Comparison of ENCODE assay signal across 9 cellular contexts in the genomic region with DNA sequence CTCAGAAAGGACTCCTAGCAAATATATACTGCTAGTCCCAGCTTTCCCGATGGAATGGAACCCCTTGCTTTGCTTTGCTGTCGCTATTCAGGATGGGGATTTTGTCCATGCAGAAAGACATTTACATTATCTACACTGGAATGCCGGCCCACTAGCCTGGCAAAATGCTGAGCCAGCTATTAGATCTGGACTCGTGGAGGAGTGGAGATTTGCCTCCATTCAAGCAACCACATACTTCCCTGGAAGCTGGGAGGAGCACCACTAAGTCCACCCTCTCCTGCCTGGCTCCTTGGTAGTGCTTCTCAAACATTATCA. TPM values are rescaled to one million over a fixed set of nuclear protein-coding genes. Genes with fewer than 3 reads are reported as not detected.
A peak's percentile ranks its signal among the peaks of the same experiment; 100 is the strongest.
DNase-seq lines count a peak whose midpoint lies in the region; ATAC-seq and TF ChIP-seq lines count a peak whose summit lies in the region.
"Had no signal": no experiment of that assay in that cellular context is flagged by ENCODE, and none has a peak within 500 bp of the region (broad histone marks: within the 10 kb centered on the region; RNA-seq: fewer than 3 reads in every experiment).

No MANE protein-coding gene starts in this region.

- H3K4me3 ChIP-seq in PC-3 (ENCODE audit: low read length) (peak overlapping the region; percentile 73), endocrine pancreas (ENCODE audit: control insufficient read depth, insufficient read depth, low read length) (no peak overlapping the region)
- H3K4me3 ChIP-seq: mucosa of descending colon had no signal

- no TSS peak for BruUV-seq in PC-3 (replicated peaks; lab: Mats Ljungman, UMichigan)

- intact Hi-C loops in PC-3 (cut with micrococcal nuclease), result loop anchor here (1.0 kb wide), 1 partner anchor 47 kb away; no protein-coding TSS in a partner anchor

- H3K36me3 ChIP-seq in PC-3 (ENCODE audit: low read depth, low read length), result no peaks in the 10 kb centered on the region
- no peaks in the 10 kb centered on the region for H3K36me3 ChIP-seq in endocrine pancreas (ENCODE audit: control insufficient read depth, insufficient read depth, low read length)

- H3F3A ChIP-seq in PC-3 (ENCODE audit: low read length, unreplicated experiment), result no peaks in the 10 kb centered on the region

- no peak for TF ChIP-seq CTCF in PC-3 (conservative IDR thresholded peaks at IDR 0.05; ENCODE audit: low read depth, low read length)

- H3K4me1 ChIP-seq in PC-3 (ENCODE audit: insufficient read depth, low read length), result peaks cover 30% of the 10 kb centered on the region
- H3K4me1 ChIP-seq in endocrine pancreas (ENCODE audit: control insufficient read depth, insufficient read depth, low read length), result no peaks in the 10 kb centered on the region

- POLR2A ChIA-PET in PC-3 (lab: Charles Lee; ENCODE audit: unreplicated experiment), result no interaction called here

- CTCF ChIA-PET in PC-3 (lab: Charles Lee), result no interaction called here

- H3K9me3 ChIP-seq in PC-3 (ENCODE audit: low read length), result no peaks in the 10 kb centered on the region
- no peaks in the 10 kb centered on the region for H3K9me3 ChIP-seq in endocrine pancreas (ENCODE audit: control insufficient read depth, low read length)
- H3K9me3 ChIP-seq: mucosa of descending colon had no signal

- peak overlapping the region; percentile 69 for H3K9ac ChIP-seq in PC-3 (ENCODE audit: low read length)
- peak overlapping the region; percentile 24 for H3K9ac ChIP-seq in endocrine pancreas (ENCODE audit: control insufficient read depth, insufficient read depth, low read length)

- H3K36me3 Mint-ChIP-seq in stimulated activated effector memory CD8-positive, alpha-beta T cell treated with anti-CD3 and anti-CD28 coated beads, Interleukin-12 subunit alpha, Interleukin-12 subunit beta, amount 100 ng/mL, for 72 hours, result no peaks in the 10 kb centered on the region

- H3K4me1 Mint-ChIP-seq in stimulated activated effector memory CD8-positive, alpha-beta T cell treated with anti-CD3 and anti-CD28 coated beads, Interleukin-12 subunit alpha, Interleukin-12 subunit beta, amount 100 ng/mL, for 72 hours, result peaks cover 13% of the 10 kb centered on the region

- peak overlapping the region; percentile 97 for H3K4me2 ChIP-seq in PC-3 (ENCODE audit: low read length)

- H3K4me3 Mint-ChIP-seq in stimulated activated effector memory CD8-positive, alpha-beta T cell treated with anti-CD3 and anti-CD28 coated beads, Interleukin-12 subunit alpha, Interleukin-12 subunit beta, amount 100 ng/mL, for 72 hours, result peak overlapping the region; percentile 31

- H4K20me1 ChIP-seq in PC-3 (ENCODE audit: low read length), result no peaks in the 10 kb centered on the region

- peak; percentile 16 for DNase-seq in NCI-H2196 (lab: John Stamatoyannopoulos, UW; ENCODE audit: unreplicated experiment)
- no peak for DNase-seq in NCI-H2196 treated with DMSO at 0.1 percent for 48 hours (lab: John Stamatoyannopoulos, UW; ENCODE audit: unreplicated experiment)
- DNase-seq in PC-3, result peak; percentile 7
- no peak for DNase-seq in stimulated activated effector memory CD8-positive, alpha-beta T cell treated with anti-CD3 and anti-CD28 coated beads, Interleukin-12 subunit alpha, Interleukin-12 subunit beta, amount 100 ng/mL, for 72 hours (ENCODE audit: low spot score in 2 of 2)
- DNase-seq in activated CD4-positive, CD25-positive, alpha-beta regulatory T cell treated with anti-CD3 and anti-CD28 coated beads, Interleukin-2, amount 50 U/mL, for 72 hours, result no peak
- DNase-seq in activated CD4-positive, alpha-beta T cell treated with anti-CD3 and anti-CD28 coated beads, Interleukin-2, amount 50 U/mL, for 4 hours, result no peak

- H3K27ac ChIP-seq in PC-3 (ENCODE audit: low read length), result peak overlapping the region; percentile 22

- no peaks in the 10 kb centered on the region for H3K79me2 ChIP-seq in PC-3 (ENCODE audit: low read length)

- no peaks in the 10 kb centered on the region for H3K27me3 ChIP-seq in PC-3 (ENCODE audit: low read length)
- no peaks in the 10 kb centered on the region for H3K27me3 ChIP-seq in endocrine pancreas (ENCODE audit: control insufficient read depth, insufficient read depth, low read length)

- H3K9me3 Mint-ChIP-seq in stimulated activated effector memory CD8-positive, alpha-beta T cell treated with anti-CD3 and anti-CD28 coated beads, Interleukin-12 subunit alpha, Interleukin-12 subunit beta, amount 100 ng/mL, for 72 hours, result no peaks in the 10 kb centered on the region

- no peak overlapping the region for H3K27ac Mint-ChIP-seq in stimulated activated effector memory CD8-positive, alpha-beta T cell treated with anti-CD3 and anti-CD28 coated beads, Interleukin-12 subunit alpha, Interleukin-12 subunit beta, amount 100 ng/mL, for 72 hours

- no peak for ATAC-seq in PC-3
- no peak for ATAC-seq in stimulated activated effector memory CD8-positive, alpha-beta T cell treated with anti-CD3 and anti-CD28 coated beads, Interleukin-12 subunit alpha, Interleukin-12 subunit beta, amount 100 ng/mL, for 72 hours
- no peak for ATAC-seq in HG03159 (IDR thresholded peaks at IDR 0.05; ENCODE audit: unreplicated experiment)

- no peaks in the 10 kb centered on the region for H3K9me2 ChIP-seq in PC-3 (replicated peaks; ENCODE audit: low read length)

- H2AFZ ChIP-seq in PC-3 (ENCODE audit: low read length), result peak overlapping the region; percentile 83

RNA-seq across cellular contexts. Expression of gene APLN, which starts 24.1 kb away (rescaled TPM):
- total RNA-seq in PC-3 (2014; rRNA removed), result 8.5 and 11.6 TPM in 2 replicates

RNA-seq across cellular contexts. Expression of gene XPNPEP2, which starts 59.9 kb away (rescaled TPM):
- not detected in 2 replicates for total RNA-seq in PC-3 (2014; rRNA removed)

Comparison
In these comparisons a context has a peak if more than half of its experiments do, and no peak if none do; other contexts are left out.
1. DNase-seq: peak in NCI-H2196 (single experiment) and PC-3 (single experiment); none in NCI-H2196 treated with DMSO at 0.1 percent for 48 hours (single experiment), stimulated activated effector memory CD8-positive, alpha-beta T cell treated with anti-CD3 and anti-CD28 coated beads, Interleukin-12 subunit alpha, Interleukin-12 subunit beta, amount 100 ng/mL, for 72 hours (0 of 2), activated CD4-positive, CD25-positive, alpha-beta regulatory T cell treated with anti-CD3 and anti-CD28 coated beads, Interleukin-2, amount 50 U/mL, for 72 hours (single experiment) and activated CD4-positive, alpha-beta T cell treated with anti-CD3 and anti-CD28 coated beads, Interleukin-2, amount 50 U/mL, for 4 hours (0 of 2).